ENCODE assay signal across 8 cellular contexts in the genomic region with DNA sequence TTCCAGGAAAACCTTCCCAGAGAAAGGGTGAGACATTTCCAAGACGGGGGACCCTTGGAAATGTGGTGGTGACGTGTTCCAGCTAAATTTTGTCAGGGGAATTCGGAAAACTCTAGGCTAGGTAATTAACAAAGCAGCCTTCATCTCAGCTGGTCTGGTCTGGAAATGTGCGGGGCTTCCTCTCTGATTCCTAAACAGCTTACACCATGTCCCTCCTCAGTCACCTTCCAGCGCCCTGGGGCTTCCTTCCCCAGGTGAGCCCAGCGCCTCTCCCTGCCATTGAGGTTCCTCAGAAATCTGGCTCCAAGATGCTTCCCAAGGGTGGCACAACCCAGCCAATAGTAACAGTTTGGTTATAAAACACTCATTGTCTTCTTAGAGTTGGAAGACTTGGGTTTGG. TPM values are rescaled to one million over a fixed set of nuclear protein-coding genes. Genes with fewer than 3 reads are reported as not detected.
DNase-seq lines count a peak whose midpoint lies in the region; ATAC-seq and TF ChIP-seq lines count a peak whose summit lies in the region.

No MANE protein-coding gene starts in this region.

- H3K27ac ChIP-seq in GM23248 = peak overlapping the region; percentile 98
- H3K27ac ChIP-seq in SU-DHL-6 (ENCODE audit: low read depth, low read length) = peak overlapping the region; percentile 19
- H3K27ac ChIP-seq in skeletal muscle tissue (ENCODE audit: low read depth, low read length) = peak overlapping the region; percentile 94

- DNase-seq in GM23248 = no peak
- no peak for DNase-seq in fibroblast of the aortic adventitia (ENCODE audit: low read depth)
- DNase-seq in NCI-H524 (lab: John Stamatoyannopoulos, UW) = no peak
- no peak for DNase-seq in NCI-H510A (lab: John Stamatoyannopoulos, UW)
- no peak for DNase-seq in KG1 (lab: John Stamatoyannopoulos, UW)

- peaks cover 14% of the 10 kb centered on the region for H3K4me1 ChIP-seq in GM23248 (ENCODE audit: insufficient read depth)
- H3K4me1 ChIP-seq in skeletal muscle tissue (ENCODE audit: control insufficient read depth in 3 of 3, insufficient read depth in 3 of 3, low read length in 3 of 3) = peaks cover 42 to 54% (median 49%) of the 10 kb centered on the region in 3 donors

- no peak for ATAC-seq in HG03135 (IDR thresholded peaks at IDR 0.05; ENCODE audit: unreplicated experiment)

- H3K4me2 ChIP-seq in GM23248 (ENCODE audit: unreplicated experiment) (peak overlapping the region; percentile 91), SU-DHL-6 (ENCODE audit: low read depth, low read length, poor library complexity, severe bottlenecking) (peak overlapping the region; percentile 89)

- no peaks in the 10 kb centered on the region for H3K27me3 ChIP-seq in GM23248 (replicated peaks; ENCODE audit: insufficient read depth)
- H3K27me3 ChIP-seq in SU-DHL-6 (ENCODE audit: low read length) = no peaks in the 10 kb centered on the region
- no peaks in the 10 kb centered on the region for H3K27me3 ChIP-seq in skeletal muscle tissue (ENCODE audit: control insufficient read depth in 3 of 3, insufficient read depth in 3 of 3, low read length in 3 of 3)

- no peaks in the 10 kb centered on the region for H3K9me2 ChIP-seq in GM23248 (ENCODE audit: insufficient read depth)
- no peaks in the 10 kb centered on the region for H3K9me2 ChIP-seq in SU-DHL-6 (replicated peaks; ENCODE audit: insufficient read depth, low read length)

- H3K79me2 ChIP-seq in GM23248 (ENCODE audit: insufficient read depth) (peaks cover 64% of the 10 kb centered on the region), SU-DHL-6 (ENCODE audit: insufficient read depth, low read length) (peaks cover 64% of the 10 kb centered on the region)

- H3K36me3 ChIP-seq in GM23248 (ENCODE audit: low read depth) (peaks cover 10% of the 10 kb centered on the region; the same call in 1 of the 2 replicates), SU-DHL-6 (ENCODE audit: low read length) (peaks cover 4% of the 10 kb centered on the region; the same call in 1 of the 2 replicates), skeletal muscle tissue (ENCODE audit: control insufficient read depth in 3 of 3, insufficient read depth in 3 of 3, low read length in 3 of 3) (peaks cover 3 to 8% (median 4%) of the 10 kb centered on the region in 3 donors)

- H4K20me1 ChIP-seq in GM23248 (ENCODE audit: insufficient read depth) (no peaks in the 10 kb centered on the region), SU-DHL-6 (ENCODE audit: low read depth, low read length) (no peaks in the 10 kb centered on the region; the same call in 1 of the 2 replicates)

- H3K9me3 ChIP-seq in GM23248 (ENCODE audit: low read depth) (no peaks in the 10 kb centered on the region), SU-DHL-6 (ENCODE audit: insufficient read depth, low read length) (no peaks in the 10 kb centered on the region), skeletal muscle tissue (ENCODE audit: control insufficient read depth in 3 of 3, low read length in 3 of 3) (no peaks in the 10 kb centered on the region)

- H3F3A ChIP-seq in GM23248 (ENCODE audit: insufficient read depth) (peaks cover 14% of the 10 kb centered on the region), SU-DHL-6 (ENCODE audit: insufficient read depth) (peaks cover 9% of the 10 kb centered on the region; the same call in 1 of the 2 replicates)

- H3K4me3 ChIP-seq in GM23248 (peak overlapping the region; percentile 83), SU-DHL-6 (ENCODE audit: insufficient read depth, low read length, poor library complexity, severe bottlenecking) (peak overlapping the region; percentile 85), fibroblast of the aortic adventitia (ENCODE audit: low read depth, low read length) (peak overlapping the region; percentile 90), skeletal muscle tissue (ENCODE audit: low read length in 3 of 3) (peak overlapping the region; percentile 91 to 98 (median 94))

- H2AFZ ChIP-seq in GM23248 (peak overlapping the region; percentile 87), SU-DHL-6 (ENCODE audit: low read depth, low read length, severe bottlenecking) (peak overlapping the region; percentile 72)

- 1 to 2% methylated on average over 6 of the region's 6 CpGs for WGBS in GM23248 (ENCODE audit: low coverage in 1 of 2, low lambda C conversion rate in 2 of 2, missing lambda C conversion rate in 2 of 2), 2 experiments

- in situ Hi-C loops in GM23248 (cut with MboI) = no loop called here

- TF ChIP-seq CTCF in SU-DHL-6 (IDR thresholded peaks at IDR 0.05; ENCODE audit: insufficient read depth, low read length, poor library complexity, severe bottlenecking) (no peak), fibroblast of the aortic adventitia (IDR thresholded peaks at IDR 0.05; ENCODE audit: insufficient read depth, low read length) (no peak)

- peak overlapping the region; percentile 97 for H3K9ac ChIP-seq in GM23248
- H3K9ac ChIP-seq in SU-DHL-6 (ENCODE audit: low read length) = peak overlapping the region; percentile 82
- peak overlapping the region; percentile 96 to 100 (median 99) for H3K9ac ChIP-seq in skeletal muscle tissue (ENCODE audit: low read depth in 1 of 3, low read length in 3 of 3)

RNA-seq across cellular contexts. Expression of a gene that starts 0.6 kb away (rescaled TPM):
- 22.3 and 27.3 TPM in 2 replicates for total RNA-seq in GM23248 (2014; rRNA removed; shearing (Covaris generic))
- polyA plus RNA-seq in GM23248 (2016; fragmentation: Nextera tagmentation; extraction: Ambion mirVana) = 29.7 and 32.9 TPM in 2 replicates
- total RNA-seq in fibroblast of the aortic adventitia (ENCODE audit: low replicate concordance) (40.9 and 46.0 TPM in 2 replicates), skeletal muscle tissue (32.9 TPM)

Comparison
In these comparisons a context has a peak if more than half of its experiments do, and no peak if none do; other contexts are left out.
1. H3K27ac ChIP-seq: peak in every context shown above with its lines; median percentile 98 in GM23248; 94 in skeletal muscle tissue; 19 in SU-DHL-6.